8 cellular contexts compared by ENCODE assay signal in genomic region chr6:143940011-143940597, GRCh38.
DNase-seq lines count a peak whose midpoint lies in the region; ATAC-seq lines count a peak whose summit lies in the region.

No MANE protein-coding gene starts in this region.

- 0 out of 2 replicates have a peak, but pooled peaks cover 2% of the 10 kb centered on the region for H3K9me3 ChIP-seq in SJCRH30 (replicated peaks)

- intact Hi-C loops in left colon (cut with DNase I, micrococcal nuclease), result loop anchor here in 1 of 2 donors (10.0 kb wide), 1 partner anchor 75 kb away; no protein-coding TSS in a partner anchor

- no peaks in the 10 kb centered on the region for H3K9me3 Mint-ChIP-seq in activated naive CD8-positive, alpha-beta T cell treated with anti-CD3 and anti-CD28 coated beads, Interleukin-2, amount 10 ng/mL, durations not matched to agents 7 days and 5 days

- H3K4me1 ChIP-seq in SJCRH30, result no peaks in the 10 kb centered on the region

- peak; percentile 99 for ATAC-seq in GM21529 (IDR thresholded peaks at IDR 0.05; ENCODE audit: unreplicated experiment)
- ATAC-seq in activated naive CD8-positive, alpha-beta T cell treated with anti-CD3 and anti-CD28 coated beads, Interleukin-2, amount 10 ng/mL, durations not matched to agents 7 days and 5 days (ENCODE audit: low read depth), result peak; percentile 78
- ATAC-seq in left colon, result peak; percentile 93

- peak; percentile 5 for DNase-seq in DMS153 treated with DMSO at 0.1 percent for 48 hours (lab: John Stamatoyannopoulos, UW; ENCODE audit: unreplicated experiment)
- no peak for DNase-seq in DMS153 (lab: John Stamatoyannopoulos, UW)
- peak; percentile 78 for DNase-seq in HT-29 (ENCODE audit: low spot score)
- DNase-seq in SJCRH30, result peak; percentile 52 to 83
- peak; percentile 38 for DNase-seq in activated naive CD8-positive, alpha-beta T cell treated with anti-CD3 and anti-CD28 coated beads, Interleukin-2, amount 10 ng/mL, durations not matched to agents 7 days and 5 days
- DNase-seq in left colon, result peak in 1 of 2 donors; percentile 63
- peak; percentile 10 to 20 for DNase-seq in stimulated activated CD8-positive, alpha-beta memory T cell treated with anti-CD3 and anti-CD28 coated beads, Interleukin-7, amount 100 ng/mL, for 1 hour (ENCODE audit: low read depth in 2 of 2)

- POLR2A ChIA-PET in activated naive CD8-positive, alpha-beta T cell treated with anti-CD3 and anti-CD28 coated beads, Interleukin-2, amount 10 ng/mL, durations not matched to agents 7 days and 5 days (lab: Charles Lee), result interaction anchor here (1.6 kb wide), 1 partner anchor 124 kb away, joined by 3 read pairs; no protein-coding TSS in a partner anchor

- no peak overlapping the region for H3K4me3 ChIP-seq in SJCRH30

- H3K4me3 Mint-ChIP-seq in activated naive CD8-positive, alpha-beta T cell treated with anti-CD3 and anti-CD28 coated beads, Interleukin-2, amount 10 ng/mL, durations not matched to agents 7 days and 5 days, result no peak overlapping the region

- no peaks in the 10 kb centered on the region for H3K36me3 Mint-ChIP-seq in activated naive CD8-positive, alpha-beta T cell treated with anti-CD3 and anti-CD28 coated beads, Interleukin-2, amount 10 ng/mL, durations not matched to agents 7 days and 5 days

- no peak overlapping the region for H3K27ac Mint-ChIP-seq in activated naive CD8-positive, alpha-beta T cell treated with anti-CD3 and anti-CD28 coated beads, Interleukin-2, amount 10 ng/mL, durations not matched to agents 7 days and 5 days

- H3K36me3 ChIP-seq in SJCRH30, result no peaks in the 10 kb centered on the region

- H3K4me1 Mint-ChIP-seq in activated naive CD8-positive, alpha-beta T cell treated with anti-CD3 and anti-CD28 coated beads, Interleukin-2, amount 10 ng/mL, durations not matched to agents 7 days and 5 days, result peaks cover 12% of the 10 kb centered on the region

- peaks cover 6% of the 10 kb centered on the region for H3K27me3 Mint-ChIP-seq in activated naive CD8-positive, alpha-beta T cell treated with anti-CD3 and anti-CD28 coated beads, Interleukin-2, amount 10 ng/mL, durations not matched to agents 7 days and 5 days

- H3K27ac ChIP-seq in SJCRH30, result no peak overlapping the region

- H3K27me3 ChIP-seq in SJCRH30, result no peaks in the 10 kb centered on the region
